Comparison of ENCODE assay signal across 8 cellular contexts in genomic region chr2:172462393-172463381, GRCh38. TPM values are rescaled to one million over a fixed set of nuclear protein-coding genes. Genes with fewer than 3 reads are reported as not detected.
DNase-seq lines count a peak whose midpoint lies in the region; ATAC-seq and TF ChIP-seq lines count a peak whose summit lies in the region.

No MANE protein-coding gene starts in this region.

- H3K27ac Mint-ChIP-seq in type B pancreatic cell, result no peak overlapping the region

- H3K4me1 ChIP-seq in BLaER1, result peaks cover 44% of the 10 kb centered on the region
- peaks cover 23 to 80% of the 10 kb centered on the region in 2 experiments for H3K4me1 ChIP-seq in HCT116 (ENCODE audit: control insufficient read depth in 1 of 2, insufficient read depth in 2 of 2, low read length in 2 of 2)
- H3K4me1 ChIP-seq in breast epithelium, result peaks cover 0 to 13% of the 10 kb centered on the region in 2 donors

- WGBS in lower leg skin, 2 donors, result 57% methylated on average over 14 of the region's 14 CpGs

- H3K4me1 Mint-ChIP-seq in type B pancreatic cell (ENCODE audit: unreplicated experiment), result peaks cover 10% of the 10 kb centered on the region

- BruUV-seq in HCT116 (replicated peaks; lab: Mats Ljungman, UMichigan), result no TSS peak

- CTCF ChIA-PET in HCT116 (lab: Charles Lee), result interaction anchor here (0.5 to 5.0 kb wide), 23 partner anchors 10 to 349 kb away, joined by 3 to 73 read pairs (median 9); partner anchors contain the start of gene ITGA6

- H3K4me3 ChIP-seq in BLaER1 (no peak overlapping the region), HCT116 (replicated peaks in 1 of 2; ENCODE audit: low read depth in 1 of 2, low read length in 2 of 2) (no peak overlapping the region), breast epithelium (peak overlapping the region in 1 of 3 donors; percentile 13), lower leg skin (ENCODE audit: low read depth, poor library complexity, severe bottlenecking) (no peak overlapping the region)

- no peak for DNase-seq in HCT116 (ENCODE audit: low read depth, low spot score)
- DNase-seq in OCI-M1 (lab: John Stamatoyannopoulos, UW), result peak; percentile 13
- DNase-seq in breast epithelium (ENCODE audit: low spot score in 2 of 2), result no peak
- DNase-seq in type B pancreatic cell (ENCODE audit: extremely low spot score, unreplicated experiment), result no peak
- no peak for DNase-seq in HuH-7.5 (ENCODE audit: low spot score)
- DNase-seq in lower leg skin (ENCODE audit: low spot score in 2 of 2), result no peak
- no peak for DNase-seq in NCI-H82 treated with DMSO at 0.1 percent for 48 hours (lab: John Stamatoyannopoulos, UW; ENCODE audit: unreplicated experiment)

- peaks cover 10% of the 10 kb centered on the region for H3K27me3 Mint-ChIP-seq in type B pancreatic cell

- 0 out of 2 replicates have a peak, but pooled peaks have one; percentile 3 for TF ChIP-seq RAD21 in HCT116 (IDR thresholded peaks at IDR 0.05; ENCODE audit: low read depth)

- peaks cover 98% of the 10 kb centered on the region for H3K79me2 ChIP-seq in HCT116 (ENCODE audit: insufficient read depth, low read length)

- no peaks in the 10 kb centered on the region for H3K9me2 ChIP-seq in HCT116 (ENCODE audit: insufficient read depth)

- no peaks in the 10 kb centered on the region for H3K36me3 Mint-ChIP-seq in type B pancreatic cell

- H3K36me3 ChIP-seq in BLaER1 (no peaks in the 10 kb centered on the region), HCT116 (ENCODE audit: control insufficient read depth in 1 of 2, insufficient read depth in 2 of 2, low read length in 2 of 2) (peaks cover 5 to 15% of the 10 kb centered on the region in 2 experiments; a peak in 2 of 4 replicates), breast epithelium (no peaks in the 10 kb centered on the region)

- H3K9ac ChIP-seq in BLaER1 (0 out of 2 replicates have a peak overlapping the region, but pooled peaks have one; percentile 1), HCT116 (ENCODE audit: low read length) (peak overlapping the region; percentile 28; the same call in 1 of the 2 replicates)

- intact Hi-C loops in HCT116 (cut with micrococcal nuclease), result loop anchor here (5.0 kb wide), 1 partner anchor 360 kb away; the partner anchor contains the start of gene DLX2
- intact Hi-C loops in breast epithelium (cut with DNase I; ENCODE audit: low total_unique reads), result loop anchor here (5.0 kb wide), 1 partner anchor 290 kb away; no protein-coding TSS in a partner anchor
- intact Hi-C loops in lower leg skin (cut with DNase I; ENCODE audit: low total_unique reads), result loop anchor here (2.0 kb wide), 1 partner anchor 290 kb away; no protein-coding TSS in a partner anchor

- no peak for ATAC-seq in HCT116

- RAD21 ChIA-PET in HCT116 (lab: Charles Lee; ENCODE audit: low non-redundant PET in 1 of 2, low total read pairs in 2 of 2, uncharacterized antibody in 2 of 2, unreplicated experiment in 2 of 2), result interaction anchor here (0.6 to 2.2 kb wide), 11 partner anchors 12 to 290 kb away, joined by 4 to 10 read pairs (median 8); partner anchors contain the start of gene ITGA6 (in 2 of the 2)

- TF ChIP-seq POLR2A in HCT116 (IDR thresholded peaks at IDR 0.05; ENCODE audit: borderline replicate concordance, extremely low read depth, insufficient read depth, insufficient read length), result no peak
- no peak for TF ChIP-seq POLR2A in breast epithelium (IDR thresholded peaks at IDR 0.05)
- no peak for TF ChIP-seq POLR2A in lower leg skin (IDR thresholded peaks at IDR 0.05)

- no peaks in the 10 kb centered on the region for H3K9me3 Mint-ChIP-seq in type B pancreatic cell

- TF ChIP-seq CTCF in HCT116 (IDR thresholded peaks at IDR 0.05 in 2 of 3, conservative IDR thresholded peaks at IDR 0.05 in 1 of 3; ENCODE audit: borderline replicate concordance in 1 of 3, insufficient read depth in 1 of 3, low read depth in 2 of 3, low read length in 2 of 3) (no peak; a peak in 1 of 6 replicates), breast epithelium (IDR thresholded peaks at IDR 0.05) (no peak), type B pancreatic cell (conservative IDR thresholded peaks at IDR 0.05) (peak; percentile 13), lower leg skin (IDR thresholded peaks at IDR 0.05) (no peak)

- peaks cover 6% of the 10 kb centered on the region; the same call in 1 of the 2 replicates for H4K20me1 ChIP-seq in BLaER1
- H4K20me1 ChIP-seq in HCT116 (ENCODE audit: insufficient read depth), result no peaks in the 10 kb centered on the region

- no peak overlapping the region for H2AFZ ChIP-seq in HCT116 (ENCODE audit: low read depth, low read length, poor library complexity, severe bottlenecking)

- POLR2A ChIA-PET in HCT116 (lab: Charles Lee), result interaction anchor here (1.2 to 2.4 kb wide), 8 partner anchors 21 to 290 kb away, joined by 3 to 18 read pairs (median 6); partner anchors contain the start of gene ITGA6

- H3K4me2 ChIP-seq in BLaER1 (peak overlapping the region; percentile 66), HCT116 (ENCODE audit: low read length) (peak overlapping the region; percentile 53)

- H3K9me3 ChIP-seq in BLaER1, result no peaks in the 10 kb centered on the region
- no peaks in the 10 kb centered on the region for H3K9me3 ChIP-seq in HCT116 (ENCODE audit: control insufficient read depth in 1 of 2, insufficient read depth in 1 of 2, low read depth in 1 of 2, low read length in 2 of 2)
- no peaks in the 10 kb centered on the region for H3K9me3 ChIP-seq in breast epithelium

- no peak overlapping the region for H3K4me3 Mint-ChIP-seq in type B pancreatic cell

- H3K27ac ChIP-seq in BLaER1 (no peak overlapping the region; the same call in 1 of the 2 replicates), HCT116 (ENCODE audit: low read depth, low read length) (no peak overlapping the region; the same call in 1 of the 2 replicates), breast epithelium (peak overlapping the region; percentile 56 to 64)

- H3K27me3 ChIP-seq in BLaER1 (no peaks in the 10 kb centered on the region; the same call in 1 of the 2 replicates), HCT116 (ENCODE audit: insufficient read depth, low read length) (no peaks in the 10 kb centered on the region), breast epithelium (peaks cover 0 to 3% of the 10 kb centered on the region in 2 donors)

TF ChIP-seq in HCT116, 20 proteins besides CTCF, POLR2A, EP300 and RAD21:
- TF ChIP-seq SIN3A (IDR thresholded peaks at IDR 0.05; ENCODE audit: low read depth) (no peak), SP1 (IDR thresholded peaks at IDR 0.05; ENCODE audit: low read depth) (no peak)
- TF ChIP-seq, protein P1, sequence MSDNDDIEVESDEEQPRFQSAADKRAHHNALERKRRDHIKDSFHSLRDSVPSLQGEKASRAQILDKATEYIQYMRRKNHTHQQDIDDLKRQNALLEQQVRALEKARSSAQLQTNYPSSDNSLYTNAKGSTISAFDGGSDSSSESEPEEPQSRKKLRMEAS (IDR thresholded peaks at IDR 0.05), result 0 out of 2 replicates have a peak, but pooled peaks have one; percentile 25
TF ChIP-seq in HCT116: peak in this region for 1.

RNA-seq across cellular contexts. Expression of gene ITGA6, which starts 35.3 kb away (rescaled TPM):
- total RNA-seq in HCT116 (2021; ENCODE audit: unreplicated experiment) (93.1 TPM), breast epithelium (10 to 100 TPM; 45.9 to 99.5 (median 93.1) TPM), type B pancreatic cell (ENCODE audit: low replicate concordance) (26.1 and 38.7 TPM in 2 replicates), lower leg skin (100 to 1,000 TPM in 3 of 4 donors, 10 to 100 TPM in 1; 93.3 to 153 (median 128) TPM)
- polyA plus RNA-seq in HCT116 (2012), result 40.2 and 46.0 TPM in 2 replicates

Comparison
In these comparisons a context has a peak if more than half of its experiments do, and no peak if none do; other contexts are left out.
1. H3K27ac ChIP-seq: peak in breast epithelium (2 of 2); none in BLaER1 (single experiment) and HCT116 (single experiment).